Comparison of ENCODE assay signal across 17 cellular contexts in genomic region chr6:166387642-166388325, GRCh38. TPM values are rescaled to one million over a fixed set of nuclear protein-coding genes. Genes with fewer than 3 reads are reported as not detected.
DNase-seq lines count a peak whose midpoint lies in the region; ATAC-seq and TF ChIP-seq lines count a peak whose summit lies in the region.
"Had no signal": no experiment of that assay in that cellular context is flagged by ENCODE, and none has a peak within 500 bp of the region (broad histone marks: within the 10 kb centered on the region; RNA-seq: fewer than 3 reads in every experiment).

No MANE protein-coding gene starts in this region.

- 65% methylated on average over 5 of the region's 5 CpGs for WGBS in hepatocyte (ENCODE audit: low lambda C conversion rate, missing lambda C conversion rate)

- peaks cover 6% of the 10 kb centered on the region for H3K4me1 ChIP-seq in hepatocyte (ENCODE audit: insufficient read depth)
- H3K4me1 ChIP-seq: SJSA1 had no signal

- H3K9me3 ChIP-seq in hepatocyte (ENCODE audit: low read depth) = no peaks in the 10 kb centered on the region
- H3K9me3 ChIP-seq: BLaER1, SJSA1 had no signal

- no peak for ATAC-seq in activated T-cell treated with anti-CD3 and anti-CD28 coated beads, Interleukin-2, amount 50 U/mL, for 4 hours

- H3K79me2 ChIP-seq in hepatocyte = peaks cover 6% of the 10 kb centered on the region

- peak overlapping the region; percentile 37 for H3K4me2 ChIP-seq in hepatocyte
- H3K4me2 ChIP-seq: BLaER1 had no signal

- H3K9me3 Mint-ChIP-seq in activated T-cell treated with anti-CD3 and anti-CD28 coated beads, Interleukin-2, amount 50 U/mL, for 4 hours = no peaks in the 10 kb centered on the region
- H3K9me3 Mint-ChIP-seq: IgD-negative memory B cell had no signal

- no peaks in the 10 kb centered on the region for H3K27me3 Mint-ChIP-seq in activated T-cell treated with anti-CD3 and anti-CD28 coated beads, Interleukin-2, amount 50 U/mL, for 4 hours (ENCODE audit: low read depth)

- TF ChIP-seq CTCF in hepatocyte (IDR thresholded peaks at IDR 0.05; ENCODE audit: poor library complexity) (no peak), retinal pigment epithelial cell (conservative IDR thresholded peaks at IDR 0.05; ENCODE audit: low read depth, low read length) (no peak)

- peaks cover 6% of the 10 kb centered on the region for H3K4me1 Mint-ChIP-seq in activated T-cell treated with anti-CD3 and anti-CD28 coated beads, Interleukin-2, amount 50 U/mL, for 4 hours (ENCODE audit: low read depth)

- H3K4me3 ChIP-seq in hepatocyte = no peak overlapping the region
- H3K4me3 ChIP-seq in retinal pigment epithelial cell (ENCODE audit: low read length) = no peak overlapping the region
- H3K4me3 ChIP-seq: BLaER1, SJSA1 had no signal

- H2AFZ ChIP-seq in hepatocyte = no peak overlapping the region

- H3K27ac ChIP-seq in hepatocyte = no peak overlapping the region
- H3K27ac ChIP-seq: BLaER1, SJSA1 had no signal

- H4K20me1 ChIP-seq in hepatocyte (ENCODE audit: insufficient read depth, poor library complexity, severe bottlenecking) = no peaks in the 10 kb centered on the region
- H4K20me1 ChIP-seq: BLaER1 had no signal

- no peaks in the 10 kb centered on the region for H3K9me2 ChIP-seq in hepatocyte (replicated peaks; ENCODE audit: insufficient read depth)

- DNase-seq in NCI-H2107 treated with DMSO at 0.1 percent for 48 hours (lab: John Stamatoyannopoulos, UW; ENCODE audit: unreplicated experiment) (peak; percentile 22), NCI-H2107 (lab: John Stamatoyannopoulos, UW) (no peak), NCI-H774 (lab: John Stamatoyannopoulos, UW) (peak; percentile 47), hepatocyte (ENCODE audit: low spot score) (no peak), retinal pigment epithelial cell (ENCODE audit: low read depth) (peak; percentile 18), NCI-H345 (lab: John Stamatoyannopoulos, UW) (no peak), dermis blood vessel endothelial cell (no peak)
- DNase-seq in activated T-cell treated with anti-CD3 and anti-CD28 coated beads, Interleukin-2, amount 50 U/mL, for 4 hours = no peak
- DNase-seq: 8988T, EL, H7, NCI-H1694, NCI-H2171, NCI-H510A had no signal

- no peaks in the 10 kb centered on the region for H3K36me3 ChIP-seq in hepatocyte (replicated peaks; ENCODE audit: insufficient read depth, low read depth)
- H3K36me3 ChIP-seq: BLaER1 had no signal

- H3K27me3 ChIP-seq in hepatocyte = no peaks in the 10 kb centered on the region
- H3K27me3 ChIP-seq: BLaER1, SJSA1 had no signal

- H3K36me3 Mint-ChIP-seq in activated T-cell treated with anti-CD3 and anti-CD28 coated beads, Interleukin-2, amount 50 U/mL, for 4 hours (ENCODE audit: insufficient read depth) = no peaks in the 10 kb centered on the region
- H3K36me3 Mint-ChIP-seq: IgD-negative memory B cell had no signal

- no peak overlapping the region for H3K4me3 Mint-ChIP-seq in activated T-cell treated with anti-CD3 and anti-CD28 coated beads, Interleukin-2, amount 50 U/mL, for 4 hours

RNA-seq across cellular contexts. Expression of gene MPC1, which starts 5.0 kb away (rescaled TPM):
- total RNA-seq in hepatocyte (54.9 and 75.4 TPM in 2 replicates), dermis blood vessel endothelial cell (15.1 and 19.0 TPM in 2 replicates)
- 70.2 and 70.8 TPM in 2 replicates for polyA plus RNA-seq in hepatocyte
- 10 to 100 TPM; 17.9 to 24.6 (median 24.0) TPM for total RNA-seq in activated T-cell treated with anti-CD3 and anti-CD28 coated beads, Interleukin-2, amount 50 U/mL, for 4 hours

RNA-seq across cellular contexts. Expression of gene SFT2D1, which starts 45.4 kb away (rescaled TPM):
- total RNA-seq in hepatocyte (51.6 and 67.8 TPM in 2 replicates), dermis blood vessel endothelial cell (18.1 and 31.8 TPM in 2 replicates)
- polyA plus RNA-seq in hepatocyte = 83.0 and 88.0 TPM in 2 replicates
- 10 to 100 TPM; 58.7 to 65.4 (median 60.7) TPM for total RNA-seq in activated T-cell treated with anti-CD3 and anti-CD28 coated beads, Interleukin-2, amount 50 U/mL, for 4 hours

Comparison
In these comparisons a context has a peak if more than half of its experiments do, and no peak if none do; other contexts are left out.
1. DNase-seq: peak in NCI-H2107 treated with DMSO at 0.1 percent for 48 hours (single experiment), NCI-H774 (single experiment) and retinal pigment epithelial cell (single experiment); none in NCI-H2107 (single experiment), hepatocyte (single experiment), NCI-H345 (single experiment), dermis blood vessel endothelial cell (single experiment) and activated T-cell treated with anti-CD3 and anti-CD28 coated beads, Interleukin-2, amount 50 U/mL, for 4 hours (single experiment).